ENCODE assay signal across 23 cellular contexts in the genomic region with DNA sequence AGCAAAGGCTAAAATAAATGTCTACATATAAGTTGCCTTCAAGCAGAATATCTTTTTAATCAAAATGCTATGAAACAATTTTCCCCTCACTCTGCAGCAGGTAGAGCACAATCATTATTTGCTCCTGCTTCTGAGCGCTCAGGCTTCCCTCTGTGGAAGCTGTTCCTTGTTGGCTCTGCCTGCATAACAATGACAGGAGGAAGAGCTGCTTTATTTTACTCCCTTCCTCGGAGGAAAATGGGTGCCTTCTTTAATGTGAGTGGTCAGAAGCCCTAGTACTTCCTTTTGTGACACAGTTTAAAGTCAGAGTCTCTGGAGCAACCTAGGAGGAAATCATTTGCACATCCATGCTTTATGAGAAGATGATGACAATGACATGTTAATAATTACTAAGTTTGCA.
"Had no signal": no experiment of that assay in that cellular context is flagged by ENCODE, and none has a peak within 500 bp of the region (broad histone marks: within the 10 kb centered on the region; RNA-seq: fewer than 3 reads in every experiment).

No MANE protein-coding gene starts in this region.

- H3K9ac ChIP-seq: KMS-11, SK-N-SH had no signal

- H3K9me3 ChIP-seq: SK-N-SH had no signal

- H3K27ac ChIP-seq: HL-60, KMS-11, RWPE1 had no signal

- H3K4me2 ChIP-seq: KMS-11, SK-N-SH had no signal

- ATAC-seq: K562, Panc1, PC-3 had no signal

- H3K4me3 ChIP-seq: K562 had no signal

- DNase-seq: Kasumi-1, MM.1S, NCI-H1092 treated with DMSO at 0.1 percent for 48 hours, NCI-H1436, NCI-H187, NCI-H2029, NCI-H2081 treated with DMSO at 0.1 percent for 48 hours, NCI-H2171, NCI-H226, NCI-H446, NCI-H510A, NCI-H524 treated with DMSO at 0.1 percent for 48 hours, NCI-H69, NCI-H774, PC-3, SHP77, SK-N-SH, T-helper 1 cell had no signal
